Comparison of ENCODE assay signal across 1 cellular context in the genomic region with DNA sequence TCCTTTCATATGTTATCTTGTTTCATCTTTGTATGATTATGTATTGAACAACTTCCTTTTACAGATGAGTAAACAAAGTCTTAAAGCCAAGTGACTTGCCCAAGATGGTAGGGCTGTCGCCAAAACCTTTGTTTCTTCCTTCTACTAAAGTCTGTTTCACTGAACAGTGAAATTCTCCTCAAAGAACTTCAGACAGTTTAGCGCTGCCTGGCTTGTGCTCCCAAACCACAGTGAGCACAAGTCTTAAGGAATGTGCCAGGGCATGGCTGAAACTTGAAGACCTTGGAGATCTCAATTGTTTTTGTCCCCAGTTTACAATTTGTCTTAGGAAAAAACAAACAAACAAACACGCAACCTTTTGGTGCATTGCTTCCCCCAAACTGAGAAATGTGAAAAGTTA.
TF ChIP-seq lines count a peak whose summit lies in the region.

No MANE protein-coding gene starts in this region.

TF ChIP-seq in GM12878, 131 proteins besides CTCF, POLR2A, EP300 and RAD21 (continued from another document):
- TF ChIP-seq, protein P1, sequence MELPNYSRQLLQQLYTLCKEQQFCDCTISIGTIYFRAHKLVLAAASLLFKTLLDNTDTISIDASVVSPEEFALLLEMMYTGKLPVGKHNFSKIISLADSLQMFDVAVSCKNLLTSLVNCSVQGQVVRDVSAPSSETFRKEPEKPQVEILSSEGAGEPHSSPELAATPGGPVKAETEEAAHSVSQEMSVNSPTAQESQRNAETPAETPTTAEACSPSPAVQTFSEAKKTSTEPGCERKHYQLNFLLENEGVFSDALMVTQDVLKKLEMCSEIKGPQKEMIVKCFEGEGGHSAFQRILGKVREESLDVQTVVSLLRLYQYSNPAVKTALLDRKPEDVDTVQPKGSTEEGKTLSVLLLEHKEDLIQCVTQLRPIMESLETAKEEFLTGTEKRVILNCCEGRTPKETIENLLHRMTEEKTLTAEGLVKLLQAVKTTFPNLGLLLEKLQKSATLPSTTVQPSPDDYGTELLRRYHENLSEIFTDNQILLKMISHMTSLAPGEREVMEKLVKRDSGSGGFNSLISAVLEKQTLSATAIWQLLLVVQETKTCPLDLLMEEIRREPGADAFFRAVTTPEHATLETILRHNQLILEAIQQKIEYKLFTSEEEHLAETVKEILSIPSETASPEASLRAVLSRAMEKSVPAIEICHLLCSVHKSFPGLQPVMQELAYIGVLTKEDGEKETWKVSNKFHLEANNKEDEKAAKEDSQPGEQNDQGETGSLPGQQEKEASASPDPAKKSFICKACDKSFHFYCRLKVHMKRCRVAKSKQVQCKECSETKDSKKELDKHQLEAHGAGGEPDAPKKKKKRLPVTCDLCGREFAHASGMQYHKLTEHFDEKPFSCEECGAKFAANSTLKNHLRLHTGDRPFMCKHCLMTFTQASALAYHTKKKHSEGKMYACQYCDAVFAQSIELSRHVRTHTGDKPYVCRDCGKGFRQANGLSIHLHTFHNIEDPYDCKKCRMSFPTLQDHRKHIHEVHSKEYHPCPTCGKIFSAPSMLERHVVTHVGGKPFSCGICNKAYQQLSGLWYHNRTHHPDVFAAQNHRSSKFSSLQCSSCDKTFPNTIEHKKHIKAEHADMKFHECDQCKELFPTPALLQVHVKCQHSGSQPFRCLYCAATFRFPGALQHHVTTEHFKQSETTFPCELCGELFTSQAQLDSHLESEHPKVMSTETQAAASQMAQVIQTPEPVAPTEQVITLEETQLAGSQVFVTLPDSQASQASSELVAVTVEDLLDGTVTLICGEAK (IDR thresholded peaks at IDR 0.05; ENCODE audit: borderline replicate concordance) = no peak
- TF ChIP-seq FOXM1 (IDR thresholded peaks at IDR 0.05; ENCODE audit: low read depth, low read length) (no peak), SRF (IDR thresholded peaks at IDR 0.05; ENCODE audit: low read depth in 2 of 2, low read length in 2 of 2) (no peak), CREM (IDR thresholded peaks at IDR 0.05; ENCODE audit: low read depth) (no peak), SMAD5 (IDR thresholded peaks at IDR 0.05; ENCODE audit: low read depth) (no peak), BHLHE40 (IDR thresholded peaks at IDR 0.05; ENCODE audit: borderline replicate concordance in 1 of 2, low read depth in 2 of 2, low read length in 1 of 2) (no peak), MXI1 (IDR thresholded peaks at IDR 0.05; ENCODE audit: low read depth, low read length) (no peak)
- TF ChIP-seq, protein P2, sequence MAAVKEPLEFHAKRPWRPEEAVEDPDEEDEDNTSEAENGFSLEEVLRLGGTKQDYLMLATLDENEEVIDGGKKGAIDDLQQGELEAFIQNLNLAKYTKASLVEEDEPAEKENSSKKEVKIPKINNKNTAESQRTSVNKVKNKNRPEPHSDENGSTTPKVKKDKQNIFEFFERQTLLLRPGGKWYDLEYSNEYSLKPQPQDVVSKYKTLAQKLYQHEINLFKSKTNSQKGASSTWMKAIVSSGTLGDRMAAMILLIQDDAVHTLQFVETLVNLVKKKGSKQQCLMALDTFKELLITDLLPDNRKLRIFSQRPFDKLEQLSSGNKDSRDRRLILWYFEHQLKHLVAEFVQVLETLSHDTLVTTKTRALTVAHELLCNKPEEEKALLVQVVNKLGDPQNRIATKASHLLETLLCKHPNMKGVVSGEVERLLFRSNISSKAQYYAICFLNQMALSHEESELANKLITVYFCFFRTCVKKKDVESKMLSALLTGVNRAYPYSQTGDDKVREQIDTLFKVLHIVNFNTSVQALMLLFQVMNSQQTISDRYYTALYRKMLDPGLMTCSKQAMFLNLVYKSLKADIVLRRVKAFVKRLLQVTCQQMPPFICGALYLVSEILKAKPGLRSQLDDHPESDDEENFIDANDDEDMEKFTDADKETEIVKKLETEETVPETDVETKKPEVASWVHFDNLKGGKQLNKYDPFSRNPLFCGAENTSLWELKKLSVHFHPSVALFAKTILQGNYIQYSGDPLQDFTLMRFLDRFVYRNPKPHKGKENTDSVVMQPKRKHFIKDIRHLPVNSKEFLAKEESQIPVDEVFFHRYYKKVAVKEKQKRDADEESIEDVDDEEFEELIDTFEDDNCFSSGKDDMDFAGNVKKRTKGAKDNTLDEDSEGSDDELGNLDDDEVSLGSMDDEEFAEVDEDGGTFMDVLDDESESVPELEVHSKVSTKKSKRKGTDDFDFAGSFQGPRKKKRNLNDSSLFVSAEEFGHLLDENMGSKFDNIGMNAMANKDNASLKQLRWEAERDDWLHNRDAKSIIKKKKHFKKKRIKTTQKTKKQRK (IDR thresholded peaks at IDR 0.05; ENCODE audit: low read depth, low read length) = no peak
TF ChIP-seq in GM12878: peak in this region for 0.
